1 cellular context compared by ENCODE assay signal in the genomic region with DNA sequence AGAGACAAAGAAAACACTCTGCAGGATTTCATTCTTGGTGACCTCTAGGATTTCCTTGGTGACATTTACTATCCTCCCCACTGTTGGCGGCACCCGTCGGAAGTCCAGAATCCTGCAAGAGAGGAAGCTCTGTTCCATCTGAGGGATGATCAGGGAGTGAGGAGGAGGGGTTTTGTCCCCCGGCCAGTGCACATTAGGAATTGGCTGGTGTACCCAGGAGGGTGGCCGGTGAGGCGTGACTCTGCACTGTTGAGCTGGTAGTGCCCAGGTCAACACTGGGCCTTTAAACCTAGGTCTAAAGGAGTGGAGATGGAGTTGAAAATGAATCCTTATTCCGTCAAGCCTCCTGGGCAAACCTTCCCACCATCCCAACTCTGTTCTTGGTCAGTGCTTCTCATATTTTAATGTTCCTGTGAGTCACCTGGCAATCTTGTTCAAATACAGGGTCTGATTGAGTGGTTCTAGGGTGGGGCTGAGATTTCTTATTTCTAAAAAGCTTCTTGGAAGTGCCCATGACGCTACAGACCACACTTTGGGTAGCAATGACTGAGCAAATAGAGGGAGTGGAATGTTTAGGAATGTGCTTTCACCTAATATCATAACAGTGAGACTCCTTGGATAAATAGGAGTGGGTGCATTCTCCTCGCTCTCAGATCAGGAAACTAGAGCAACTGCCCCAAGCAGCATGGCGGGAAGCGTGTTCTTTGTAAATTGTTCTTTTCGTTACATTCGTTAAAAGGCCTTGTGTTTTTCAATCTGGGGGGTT.
TF ChIP-seq lines count a peak whose summit lies in the region.

No MANE protein-coding gene starts in this region.

TF ChIP-seq in WTC11, 78 proteins besides CTCF, POLR2A, EP300 and RAD21 (continued from another document):
- TF ChIP-seq, protein P1, sequence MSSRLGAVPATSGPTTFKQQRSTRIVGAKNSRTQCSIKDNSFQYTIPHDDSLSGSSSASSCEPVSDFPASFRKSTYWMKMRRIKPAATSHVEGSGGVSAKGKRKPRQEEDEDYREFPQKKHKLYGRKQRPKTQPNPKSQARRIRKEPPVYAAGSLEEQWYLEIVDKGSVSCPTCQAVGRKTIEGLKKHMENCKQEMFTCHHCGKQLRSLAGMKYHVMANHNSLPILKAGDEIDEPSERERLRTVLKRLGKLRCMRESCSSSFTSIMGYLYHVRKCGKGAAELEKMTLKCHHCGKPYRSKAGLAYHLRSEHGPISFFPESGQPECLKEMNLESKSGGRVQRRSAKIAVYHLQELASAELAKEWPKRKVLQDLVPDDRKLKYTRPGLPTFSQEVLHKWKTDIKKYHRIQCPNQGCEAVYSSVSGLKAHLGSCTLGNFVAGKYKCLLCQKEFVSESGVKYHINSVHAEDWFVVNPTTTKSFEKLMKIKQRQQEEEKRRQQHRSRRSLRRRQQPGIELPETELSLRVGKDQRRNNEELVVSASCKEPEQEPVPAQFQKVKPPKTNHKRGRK (CRISPR knock-in tag; IDR thresholded peaks at IDR 0.05; ENCODE audit: borderline replicate concordance), result no peak
- no peak for TF ChIP-seq IRF2 (CRISPR knock-in tag; IDR thresholded peaks at IDR 0.05; ENCODE audit: borderline replicate concordance, low read depth)
- TF ChIP-seq, protein P2, sequence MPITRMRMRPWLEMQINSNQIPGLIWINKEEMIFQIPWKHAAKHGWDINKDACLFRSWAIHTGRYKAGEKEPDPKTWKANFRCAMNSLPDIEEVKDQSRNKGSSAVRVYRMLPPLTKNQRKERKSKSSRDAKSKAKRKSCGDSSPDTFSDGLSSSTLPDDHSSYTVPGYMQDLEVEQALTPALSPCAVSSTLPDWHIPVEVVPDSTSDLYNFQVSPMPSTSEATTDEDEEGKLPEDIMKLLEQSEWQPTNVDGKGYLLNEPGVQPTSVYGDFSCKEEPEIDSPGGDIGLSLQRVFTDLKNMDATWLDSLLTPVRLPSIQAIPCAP (CRISPR knock-in tag; IDR thresholded peaks at IDR 0.05), result no peak
- TF ChIP-seq, protein P3, sequence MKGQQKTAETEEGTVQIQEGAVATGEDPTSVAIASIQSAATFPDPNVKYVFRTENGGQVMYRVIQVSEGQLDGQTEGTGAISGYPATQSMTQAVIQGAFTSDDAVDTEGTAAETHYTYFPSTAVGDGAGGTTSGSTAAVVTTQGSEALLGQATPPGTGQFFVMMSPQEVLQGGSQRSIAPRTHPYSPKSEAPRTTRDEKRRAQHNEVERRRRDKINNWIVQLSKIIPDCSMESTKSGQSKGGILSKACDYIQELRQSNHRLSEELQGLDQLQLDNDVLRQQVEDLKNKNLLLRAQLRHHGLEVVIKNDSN (CRISPR knock-in tag; IDR thresholded peaks at IDR 0.05), result no peak
- TF ChIP-seq NFYB (CRISPR knock-in tag; conservative IDR thresholded peaks at IDR 0.05; ENCODE audit: low read depth), result no peak
- TF ChIP-seq ZNF671 (CRISPR knock-in tag; IDR thresholded peaks at IDR 0.05), result no peak
- TF ChIP-seq ZNF416 (CRISPR knock-in tag; IDR thresholded peaks at IDR 0.05), result no peak
- TF ChIP-seq RELA (CRISPR knock-in tag; IDR thresholded peaks at IDR 0.05; ENCODE audit: borderline replicate concordance), result no peak
- TF ChIP-seq SOX15 (CRISPR knock-in tag; IDR thresholded peaks at IDR 0.05), result no peak
